ENCODE assay signal across 15 cellular contexts in genomic region chr6:16767765-16768514, GRCh38. TPM values are rescaled to one million over a fixed set of nuclear protein-coding genes. Genes with fewer than 3 reads are reported as not detected.
DNase-seq lines count a peak whose midpoint lies in the region; ATAC-seq and TF ChIP-seq lines count a peak whose summit lies in the region.
"Had no signal": no experiment of that assay in that cellular context is flagged by ENCODE, and none has a peak within 500 bp of the region (broad histone marks: within the 10 kb centered on the region; RNA-seq: fewer than 3 reads in every experiment).

No MANE protein-coding gene starts in this region.

- TF ChIP-seq CTCF in Panc1 (IDR thresholded peaks at IDR 0.05) = no peak
- TF ChIP-seq CTCF in hepatocyte (IDR thresholded peaks at IDR 0.05; ENCODE audit: poor library complexity) = no peak
- TF ChIP-seq CTCF in sigmoid colon (IDR thresholded peaks at IDR 0.05) = no peak

- 42% methylated on average over 3 of the region's 3 CpGs for WGBS in hepatocyte (ENCODE audit: low lambda C conversion rate, missing lambda C conversion rate)
- WGBS in sigmoid colon, 2 donors = 33 to 67% methylated on average over 3 of the region's 3 CpGs

- BruUV-seq in Panc1 (replicated peaks; lab: Mats Ljungman, UMichigan) = no TSS peak

- peak; percentile 42 for DNase-seq in Caki2 (ENCODE audit: low read depth)
- DNase-seq in Panc1 (ENCODE audit: low read depth, low spot score) = no peak
- DNase-seq in hepatocyte (ENCODE audit: low spot score) = no peak
- DNase-seq in sigmoid colon = no peak
- DNase-seq in OCI-M2 (lab: John Stamatoyannopoulos, UW; ENCODE audit: unreplicated experiment) = no peak
- DNase-seq in T-helper 2 cell treated with Interferon-gamma antibody and Interleukin-4, amounts not matched to agents 5 μg/mL and 100 μg/mL, for 36 hours (ENCODE audit: low spot score) = no peak
- no peak for DNase-seq in activated CD4-positive, CD25-positive, alpha-beta regulatory T cell (lab: John Stamatoyannopoulos, UW)
- no peak for DNase-seq in stimulated activated naive CD8-positive, alpha-beta T cell treated with anti-CD3 and anti-CD28 coated beads, Interleukin-15, amount 100 ng/mL, for 72 hours
- DNase-seq: activated CD4-positive, alpha-beta T cell treated with anti-CD3 and anti-CD28 coated beads for 4 hours; DMS153; naive thymus-derived CD4-positive, alpha-beta T cell; NCI-H146; stimulated activated naive CD8-positive, alpha-beta T cell treated with anti-CD3 and anti-CD28 coated beads, Interleukin-15, Interleukin-2, amounts not matched to agents 100 U/mL and 50 U/mL, for 24 hours had no signal

- peaks cover 3% of the 10 kb centered on the region; the same call in 1 of the 2 replicates for H3K36me3 ChIP-seq in Panc1 (ENCODE audit: control insufficient read depth, insufficient read depth, low read length)
- no peaks in the 10 kb centered on the region for H3K36me3 ChIP-seq in hepatocyte (replicated peaks; ENCODE audit: insufficient read depth, low read depth)
- H3K36me3 ChIP-seq in sigmoid colon = no peaks in the 10 kb centered on the region

- H3K36me3 Mint-ChIP-seq in T-helper 2 cell treated with Interferon-gamma antibody and Interleukin-4, amounts not matched to agents 5 μg/mL and 100 μg/mL, for 36 hours (ENCODE audit: low read depth) = peaks cover 16% of the 10 kb centered on the region

- H4K20me1 ChIP-seq in hepatocyte (ENCODE audit: insufficient read depth, poor library complexity, severe bottlenecking) = no peaks in the 10 kb centered on the region

- H3K27me3 ChIP-seq in Panc1 (ENCODE audit: control insufficient read depth, insufficient read depth, low read length) (no peaks in the 10 kb centered on the region), hepatocyte (no peaks in the 10 kb centered on the region), sigmoid colon (no peaks in the 10 kb centered on the region)

- H3K79me2 ChIP-seq in hepatocyte = no peaks in the 10 kb centered on the region

- no peak for TF ChIP-seq POLR2A in sigmoid colon (IDR thresholded peaks at IDR 0.05)

- H3K9me3 ChIP-seq in Panc1 (ENCODE audit: control insufficient read depth, insufficient read depth, low read depth, low read length) (no peaks in the 10 kb centered on the region), hepatocyte (ENCODE audit: low read depth) (no peaks in the 10 kb centered on the region), sigmoid colon (no peaks in the 10 kb centered on the region)

- H3K4me2 ChIP-seq in hepatocyte = no peak overlapping the region
- H3K4me2 ChIP-seq: GM23338 had no signal

- peak overlapping the region; percentile 93 for H3K27ac ChIP-seq in Panc1 (ENCODE audit: low read length)
- H3K27ac ChIP-seq in hepatocyte = peak overlapping the region; percentile 19
- peak overlapping the region; percentile 64 to 99 (median 86) for H3K27ac ChIP-seq in sigmoid colon

- H3K27me3 Mint-ChIP-seq in T-helper 2 cell treated with Interferon-gamma antibody and Interleukin-4, amounts not matched to agents 5 μg/mL and 100 μg/mL, for 36 hours (ENCODE audit: low read depth) = no peaks in the 10 kb centered on the region
- no peaks in the 10 kb centered on the region for H3K27me3 Mint-ChIP-seq in stimulated activated naive CD8-positive, alpha-beta T cell treated with anti-CD3 and anti-CD28 coated beads, Interleukin-15, amount 100 ng/mL, for 72 hours

- no peaks in the 10 kb centered on the region for H3K9me3 Mint-ChIP-seq in T-helper 2 cell treated with Interferon-gamma antibody and Interleukin-4, amounts not matched to agents 5 μg/mL and 100 μg/mL, for 36 hours
- H3K9me3 Mint-ChIP-seq in stimulated activated naive CD8-positive, alpha-beta T cell treated with anti-CD3 and anti-CD28 coated beads, Interleukin-15, amount 100 ng/mL, for 72 hours = no peaks in the 10 kb centered on the region
- H3K9me3 Mint-ChIP-seq: GM23338; naive thymus-derived CD4-positive, alpha-beta T cell had no signal

- H3K4me1 Mint-ChIP-seq in T-helper 2 cell treated with Interferon-gamma antibody and Interleukin-4, amounts not matched to agents 5 μg/mL and 100 μg/mL, for 36 hours (ENCODE audit: low read depth) = peaks cover 67% of the 10 kb centered on the region
- H3K4me1 Mint-ChIP-seq in stimulated activated naive CD8-positive, alpha-beta T cell treated with anti-CD3 and anti-CD28 coated beads, Interleukin-15, amount 100 ng/mL, for 72 hours = peaks cover 89% of the 10 kb centered on the region

- ATAC-seq in Panc1 = no peak
- ATAC-seq in stimulated activated naive CD8-positive, alpha-beta T cell treated with anti-CD3 and anti-CD28 coated beads, Interleukin-15, amount 100 ng/mL, for 72 hours = no peak
- ATAC-seq: GM23338; naive thymus-derived CD4-positive, alpha-beta T cell; stimulated activated naive CD8-positive, alpha-beta T cell treated with anti-CD3 and anti-CD28 coated beads, Interleukin-15, Interleukin-2, amounts not matched to agents 100 U/mL and 50 U/mL, for 24 hours had no signal

- H3K9me2 ChIP-seq in hepatocyte (replicated peaks; ENCODE audit: insufficient read depth) = no peaks in the 10 kb centered on the region

- no peak overlapping the region for H3K4me3 Mint-ChIP-seq in T-helper 2 cell treated with Interferon-gamma antibody and Interleukin-4, amounts not matched to agents 5 μg/mL and 100 μg/mL, for 36 hours
- H3K4me3 Mint-ChIP-seq in stimulated activated naive CD8-positive, alpha-beta T cell treated with anti-CD3 and anti-CD28 coated beads, Interleukin-15, amount 100 ng/mL, for 72 hours = no peak overlapping the region
- H3K4me3 Mint-ChIP-seq: GM23338 had no signal

- H3K27ac Mint-ChIP-seq in T-helper 2 cell treated with Interferon-gamma antibody and Interleukin-4, amounts not matched to agents 5 μg/mL and 100 μg/mL, for 36 hours = no peak overlapping the region
- no peak overlapping the region for H3K27ac Mint-ChIP-seq in stimulated activated naive CD8-positive, alpha-beta T cell treated with anti-CD3 and anti-CD28 coated beads, Interleukin-15, amount 100 ng/mL, for 72 hours
- H3K27ac Mint-ChIP-seq: GM23338 had no signal

- intact Hi-C loops in Panc1 (cut with micrococcal nuclease; ENCODE audit: unreplicated experiment) (loop anchor here (10.0 kb wide), 2 partner anchors 253 to 433 kb away; no protein-coding TSS in a partner anchor), sigmoid colon (cut with DNase I) (loop anchor here (2.0 to 10.0 kb wide), 2 partner anchors 363 to 435 kb away; no protein-coding TSS in a partner anchor)

- H2AFZ ChIP-seq in hepatocyte = no peak overlapping the region
- H2AFZ ChIP-seq: GM23338 had no signal

- TF ChIP-seq EP300 in sigmoid colon (IDR thresholded peaks at IDR 0.05) = no peak

- in situ Hi-C loops in Caki2 (cut with HindIII; ENCODE audit: low pct_unique_long_range_greater_than_20kb, low sequenced_read_pairs) (no loop called here), Panc1 (cut with HindIII; ENCODE audit: low pct_unique_long_range_greater_than_20kb, low sequenced_read_pairs) (no loop called here)

- POLR2A ChIA-PET in Panc1 (lab: Charles Lee) = no interaction called here

- H3K4me3 ChIP-seq in Panc1 (ENCODE audit: low read depth in 2 of 2, low read length in 2 of 2) (no peak overlapping the region), hepatocyte (no peak overlapping the region), sigmoid colon (no peak overlapping the region)
- H3K4me3 ChIP-seq: GM23338, skin epidermis had no signal

- CTCF ChIA-PET in Panc1 (lab: Charles Lee) = interaction anchor here (1.3 kb wide), 1 partner anchor 57 kb away, joined by 3 read pairs; no protein-coding TSS in a partner anchor

- H3K4me1 ChIP-seq in Panc1 (ENCODE audit: control insufficient read depth, insufficient read depth, low read length) = peaks cover 73% of the 10 kb centered on the region
- H3K4me1 ChIP-seq in hepatocyte (ENCODE audit: insufficient read depth) = peaks cover 23% of the 10 kb centered on the region
- H3K4me1 ChIP-seq in sigmoid colon = peaks cover 0 to 77% (median 70%) of the 10 kb centered on the region in 4 donors

RNA-seq across cellular contexts. Expression of gene ATXN1, which starts 6.7 kb away (rescaled TPM):
- total RNA-seq in Caki2 (2014; rRNA removed; shearing (Covaris generic); ENCODE audit: low replicate concordance) = 18.7 and 23.8 TPM in 2 replicates
- total RNA-seq in Panc1 (2021; ENCODE audit: unreplicated experiment) = 67.1 TPM
- polyA plus RNA-seq in Panc1 (2012; ENCODE audit: insufficient read length) = 30.3 TPM
- 28.7 and 32.6 TPM in 2 replicates for total RNA-seq in hepatocyte
- polyA plus RNA-seq in hepatocyte = 14.7 and 16.3 TPM in 2 replicates
- total RNA-seq in sigmoid colon = 10 to 100 TPM; 37.7 to 95.3 (median 59.9) TPM
- 1 to 10 TPM; 4.8 to 8.6 (median 7.2) TPM for polyA plus RNA-seq in sigmoid colon

Comparison
In these comparisons a context has a peak if more than half of its experiments do, and no peak if none do; other contexts are left out.
1. H3K27ac ChIP-seq: peak in every context shown above with its lines; median percentile 93 in Panc1; 86 in sigmoid colon; 19 in hepatocyte.